Comparison of ENCODE assay signal across 8 cellular contexts in the genomic region with DNA sequence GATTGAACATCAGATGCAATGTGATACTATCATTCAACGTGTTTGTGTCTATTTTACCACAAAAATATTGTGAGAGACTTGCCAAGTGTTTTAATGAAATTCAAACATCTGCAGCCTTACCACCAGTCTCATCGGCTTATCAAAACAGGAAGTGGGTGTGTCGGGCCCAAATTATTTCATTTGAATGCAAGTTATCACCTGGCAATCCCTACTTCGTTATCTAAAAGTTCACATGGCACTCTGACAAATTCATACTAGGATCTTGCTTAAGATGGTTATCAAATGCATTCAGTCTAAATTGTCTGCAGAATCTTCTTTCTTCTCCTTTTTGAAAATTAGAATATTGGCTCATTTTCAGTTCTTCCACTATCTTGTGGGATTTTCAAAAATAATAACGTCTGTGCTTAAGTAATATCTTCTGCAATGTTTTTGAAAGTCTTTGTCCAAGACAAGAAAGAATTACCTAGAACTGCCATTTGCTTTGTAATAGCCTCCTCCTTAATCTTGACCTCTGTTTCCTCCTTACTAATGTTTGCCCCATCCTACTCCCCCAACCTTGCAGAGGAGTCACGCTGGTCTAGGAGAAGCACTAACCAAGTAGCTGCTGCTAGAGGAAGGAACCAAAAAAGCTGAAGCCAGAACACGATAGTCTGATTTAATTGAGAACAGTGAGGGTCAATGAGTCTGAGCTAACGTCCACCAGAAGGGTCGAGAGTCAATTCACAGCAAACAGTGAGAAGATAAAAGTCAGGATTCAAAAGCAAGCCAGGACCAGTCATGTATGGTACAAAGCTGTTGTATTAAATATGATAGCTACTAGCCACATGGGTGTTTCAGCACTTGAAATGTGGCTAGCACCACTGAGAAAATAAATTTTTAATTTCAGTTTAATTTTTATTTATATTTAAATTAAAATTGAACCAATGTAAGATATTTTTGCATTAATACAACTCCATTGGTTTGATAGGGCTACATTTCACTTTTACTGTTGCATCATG. TPM values are rescaled to one million over a fixed set of nuclear protein-coding genes. Genes with fewer than 3 reads are reported as not detected.
DNase-seq lines count a peak whose midpoint lies in the region; ATAC-seq and TF ChIP-seq lines count a peak whose summit lies in the region.

No MANE protein-coding gene starts in this region.

- H3K27me3 Mint-ChIP-seq in activated CD4-positive, alpha-beta memory T cell treated with anti-CD3 and anti-CD28 coated beads for 36 hours = no peaks in the 10 kb centered on the region

- peaks cover 10% of the 10 kb centered on the region for H3K9me3 Mint-ChIP-seq in activated CD4-positive, alpha-beta memory T cell treated with anti-CD3 and anti-CD28 coated beads for 36 hours

- intact Hi-C loops in activated CD4-positive, alpha-beta memory T cell treated with anti-CD3 and anti-CD28 coated beads for 36 hours (cut with micrococcal nuclease) = loop anchor here (1.0 kb wide), 2 partner anchors 10 to 13 kb away; a partner anchor contains a TSS

- DNase-seq in DMS153 (lab: John Stamatoyannopoulos, UW) (peak; percentile 25), NCI-H146 (lab: John Stamatoyannopoulos, UW) (peak; percentile 58), globus pallidus (ENCODE audit: low spot score) (no peak), tibial nerve (ENCODE audit: low spot score in 2 of 2) (no peak), NCI-H2107 (lab: John Stamatoyannopoulos, UW) (no peak)
- no peak for DNase-seq in activated CD4-positive, alpha-beta memory T cell treated with anti-CD3 and anti-CD28 coated beads for 36 hours

- peaks cover 18 to 24% of the 10 kb centered on the region in 2 donors for H3K4me1 ChIP-seq in mucosa of rectum (ENCODE audit: control insufficient read depth in 2 of 2, insufficient read depth in 2 of 2, low read length in 2 of 2)
- H3K4me1 ChIP-seq in tibial nerve = peaks cover 0 to 25% (median 12%) of the 10 kb centered on the region in 4 donors

- TF ChIP-seq POLR2A in tibial nerve (IDR thresholded peaks at IDR 0.05) = no peak

- H3K4me1 Mint-ChIP-seq in activated CD4-positive, alpha-beta memory T cell treated with anti-CD3 and anti-CD28 coated beads for 36 hours (ENCODE audit: low read depth) = peaks cover 62% of the 10 kb centered on the region

- H3K9ac ChIP-seq in mucosa of rectum (ENCODE audit: low read depth in 1 of 2, low read length in 2 of 2) = no peak overlapping the region

- POLR2A ChIA-PET in activated CD4-positive, alpha-beta memory T cell treated with anti-CD3 and anti-CD28 coated beads for 36 hours (lab: Charles Lee) = interaction anchor here (0.7 to 4.1 kb wide), 2 partner anchors 10 to 13 kb away, joined by 3 to 19 read pairs; a partner anchor contains a TSS

- H3K9me3 ChIP-seq in mucosa of rectum (ENCODE audit: control insufficient read depth in 2 of 2, low read length in 2 of 2) = peaks cover 0 to 3% of the 10 kb centered on the region in 2 donors
- peaks cover 0 to 9% (median 0%) of the 10 kb centered on the region in 4 donors for H3K9me3 ChIP-seq in tibial nerve

- peak overlapping the region; percentile 85 for H3K27ac Mint-ChIP-seq in activated CD4-positive, alpha-beta memory T cell treated with anti-CD3 and anti-CD28 coated beads for 36 hours

- peak overlapping the region; percentile 59 for H3K4me3 Mint-ChIP-seq in activated CD4-positive, alpha-beta memory T cell treated with anti-CD3 and anti-CD28 coated beads for 36 hours

- ATAC-seq in GM18498 (IDR thresholded peaks at IDR 0.05; ENCODE audit: unreplicated experiment) = no peak

- no peak for TF ChIP-seq EP300 in tibial nerve (IDR thresholded peaks at IDR 0.05)

- H3K27me3 ChIP-seq in mucosa of rectum (ENCODE audit: control insufficient read depth in 2 of 2, insufficient read depth in 2 of 2, low read length in 2 of 2) (no peaks in the 10 kb centered on the region), tibial nerve (no peaks in the 10 kb centered on the region)

- TF ChIP-seq CTCF in tibial nerve (IDR thresholded peaks at IDR 0.05) = no peak

- CTCF ChIA-PET in activated CD4-positive, alpha-beta memory T cell treated with anti-CD3 and anti-CD28 coated beads for 36 hours (lab: Charles Lee) = interaction anchor here (0.6 to 4.2 kb wide), 9 partner anchors 9 to 359 kb away, joined by 3 to 67 read pairs (median 4); no protein-coding TSS in a partner anchor

- WGBS in tibial nerve, 2 donors = 41 to 45% methylated on average over 9 of the region's 9 CpGs

- H3K27ac ChIP-seq in mucosa of rectum (ENCODE audit: low read depth in 2 of 2, low read length in 2 of 2) (peak overlapping the region; percentile 42 to 54), tibial nerve (peak overlapping the region in 2 of 4 donors; percentile 68 to 69)

- H3K36me3 ChIP-seq in mucosa of rectum (ENCODE audit: control insufficient read depth in 2 of 2, insufficient read depth in 2 of 2, low read length in 2 of 2) = no peaks in the 10 kb centered on the region
- H3K36me3 ChIP-seq in tibial nerve = peaks cover 0 to 6% (median 0%) of the 10 kb centered on the region in 3 donors

- H3K4me3 ChIP-seq in mucosa of rectum (ENCODE audit: low read length in 2 of 2) = no peak overlapping the region
- no peak overlapping the region for H3K4me3 ChIP-seq in tibial nerve

- H3K36me3 Mint-ChIP-seq in activated CD4-positive, alpha-beta memory T cell treated with anti-CD3 and anti-CD28 coated beads for 36 hours = peaks cover 7% of the 10 kb centered on the region

RNA-seq across cellular contexts. Expression of a gene that starts 10.2 kb away (rescaled TPM):
- total RNA-seq in activated CD4-positive, alpha-beta memory T cell treated with anti-CD3 and anti-CD28 coated beads for 36 hours = 100 to 1,000 TPM; 135 to 139 TPM
- total RNA-seq in tibial nerve = 10 to 100 TPM; 12.9 to 28.2 (median 20.3) TPM

RNA-seq across cellular contexts. Expression of a gene that starts 39.9 kb away (rescaled TPM):
- 10 to 100 TPM; 33.7 to 34.3 TPM for total RNA-seq in activated CD4-positive, alpha-beta memory T cell treated with anti-CD3 and anti-CD28 coated beads for 36 hours
- total RNA-seq in tibial nerve = 10 to 100 TPM; 39.0 to 74.5 (median 51.4) TPM

Comparison
In these comparisons a context has a peak if more than half of its experiments do, and no peak if none do; other contexts are left out.
1. DNase-seq: peak in DMS153 (single experiment) and NCI-H146 (single experiment); none in activated CD4-positive, alpha-beta memory T cell treated with anti-CD3 and anti-CD28 coated beads for 36 hours (single experiment), globus pallidus (single experiment), tibial nerve (0 of 2) and NCI-H2107 (single experiment).
2. RNA of a gene that starts 10.2 kb away (total RNA-seq): 135 to 139 TPM in activated CD4-positive, alpha-beta memory T cell treated with anti-CD3 and anti-CD28 coated beads for 36 hours; 12.9 to 28.2 TPM in tibial nerve; every median in the first group is over 4 times any median in the second.